In genomic region chr15:42788725-42789124, GRCh38 we compare ENCODE assay signal across 20 cellular contexts. TPM values are rescaled to one million over a fixed set of nuclear protein-coding genes. Genes with fewer than 3 reads are reported as not detected.
A peak's percentile ranks its signal among the peaks of the same experiment; 100 is the strongest.
DNase-seq lines count a peak whose midpoint lies in the region; FAIRE-seq and TF ChIP-seq lines count a peak whose summit lies in the region.
"Had no signal": no experiment of that assay in that cellular context is flagged by ENCODE, and none has a peak within 500 bp of the region (broad histone marks: within the 10 kb centered on the region; RNA-seq: fewer than 3 reads in every experiment).

No MANE protein-coding gene starts in this region.

- DNase-seq in GM12891 (ENCODE audit: insufficient read length, low spot score) (no peak), NOMO-1 (lab: John Stamatoyannopoulos, UW; ENCODE audit: unreplicated experiment in 2 of 2) (peak; percentile 22 to 74), SKM-1 treated with dmso at 0.1 percent for 144 hours (lab: John Stamatoyannopoulos, UW; ENCODE audit: unreplicated experiment) (peak; percentile 52), prostate gland (ENCODE audit: low spot score) (no peak), anterior cingulate cortex (lab: John Stamatoyannopoulos, UW) (no peak), ACHN (no peak), COLO829 (ENCODE audit: low spot score) (no peak)
- DNase-seq: CD8-positive, alpha-beta memory T cell; DND-41; H7; NCI-H1436; NCI-H2029 treated with DMSO at 0.1 percent for 48 hours; NCI-H2171 treated with DMSO at 0.1 percent for 48 hours; NCI-H748 treated with DMSO at 0.1 percent for 48 hours; Peyer's patch had no signal

- H3K9me3 ChIP-seq in prostate gland, result no peaks in the 10 kb centered on the region
- H3K9me3 ChIP-seq: BLaER1 treated with 17β-estradiol and CSF1 and Interleukin-3, amounts not matched to agents 10 nM and 100 nM; Peyer's patch had no signal

- H3K4me3 ChIP-seq in prostate gland, result no peak overlapping the region
- H3K4me3 ChIP-seq: BLaER1 treated with 17β-estradiol and CSF1 and Interleukin-3, amounts not matched to agents 10 nM and 100 nM; GM12878; Peyer's patch had no signal

- no peaks in the 10 kb centered on the region for H3K36me3 ChIP-seq in prostate gland

- FAIRE-seq in GM12891 (lab: Jason Lieb, UNC) (peak; percentile 60), colon (lab: Jason Lieb, UNC) (peak; percentile 33)
- FAIRE-seq: G401.6, GM12878, HepG2 had no signal

- peak overlapping the region in 1 of 2 donors; percentile 59 for H3K27ac ChIP-seq in prostate gland
- H3K27ac ChIP-seq: BLaER1 treated with 17β-estradiol and CSF1 and Interleukin-3, amounts not matched to agents 10 nM and 100 nM; Peyer's patch had no signal

- in situ Hi-C loops in ACHN (cut with HindIII; ENCODE audit: low pct_ligation_motif_present, low pct_unique_long_range_greater_than_20kb, low sequenced_read_pairs), result no loop called here

- intact Hi-C loops in prostate gland (cut with DNase I), result no loop called here

- no peak for TF ChIP-seq POLR2A in GM12891 (IDR thresholded peaks at IDR 0.05; ENCODE audit: low read depth, low read length)
- no peak for TF ChIP-seq POLR2A in prostate gland (IDR thresholded peaks at IDR 0.05)

- H3K4me1 ChIP-seq in prostate gland (replicated peaks), result no peaks in the 10 kb centered on the region
- H3K4me1 ChIP-seq: Peyer's patch had no signal

- no peaks in the 10 kb centered on the region for H3K27me3 ChIP-seq in prostate gland (replicated peaks; ENCODE audit: insufficient read depth)
- H3K27me3 ChIP-seq: BLaER1 treated with 17β-estradiol and CSF1 and Interleukin-3, amounts not matched to agents 10 nM and 100 nM; Peyer's patch had no signal

- no peak for TF ChIP-seq CTCF in prostate gland (IDR thresholded peaks at IDR 0.05)

TF ChIP-seq in GM12891, 5 proteins besides CTCF, POLR2A, EP300 and RAD21:
- TF ChIP-seq POLR2AphosphoS5 (IDR thresholded peaks at IDR 0.05; ENCODE audit: low read depth, low read length) (no peak), PAX5 (IDR thresholded peaks at IDR 0.05; ENCODE audit: insufficient read depth, low read length, severe bottlenecking) (no peak), POU2F2 (IDR thresholded peaks at IDR 0.05; ENCODE audit: low read depth, low read length) (no peak), SPI1 (IDR thresholded peaks at IDR 0.05; ENCODE audit: low read depth, low read length) (no peak), TAF1 (IDR thresholded peaks at IDR 0.05; ENCODE audit: low read depth, low read length) (no peak)

RNA-seq across cellular contexts. Expression of gene CDAN1, which starts 51.8 kb away (rescaled TPM):
- 5.0 TPM for polyA plus RNA-seq in GM12891 (2012; ENCODE audit: low read depth, missing spikeins)
- 10 to 100 TPM; 22.3 to 26.9 TPM for total RNA-seq in prostate gland

Comparison
In these comparisons a context has a peak if more than half of its experiments do, and no peak if none do; other contexts are left out.
1. DNase-seq: peak in NOMO-1 (2 of 2) and SKM-1 treated with dmso at 0.1 percent for 144 hours (single experiment); none in GM12891 (single experiment), prostate gland (single experiment), anterior cingulate cortex (0 of 58), ACHN (single experiment) and COLO829 (single experiment).